Comparison of ENCODE assay signal across 8 cellular contexts in genomic region chr19:35044317-35045117, GRCh38. TPM values are rescaled to one million over a fixed set of nuclear protein-coding genes. Genes with fewer than 3 reads are reported as not detected.
DNase-seq lines count a peak whose midpoint lies in the region; ATAC-seq and TF ChIP-seq lines count a peak whose summit lies in the region.

No MANE protein-coding gene starts in this region.

- H3K4me1 ChIP-seq in A673 (ENCODE audit: insufficient read depth, low read length, poor library complexity, severe bottlenecking) (no peaks in the 10 kb centered on the region), parathyroid adenoma (peaks cover 18% of the 10 kb centered on the region)

- H3K27ac ChIP-seq in A673 (ENCODE audit: low read depth, low read length, poor library complexity, severe bottlenecking) = no peak overlapping the region
- H3K27ac ChIP-seq in parathyroid adenoma = no peak overlapping the region

- no peak overlapping the region for H3K9ac ChIP-seq in parathyroid adenoma

- BruUV-seq in A673 (replicated peaks; lab: Mats Ljungman, UMichigan) = no TSS peak

- H2AFZ ChIP-seq in parathyroid adenoma = no peak overlapping the region

- H3K36me3 ChIP-seq in A673 (ENCODE audit: insufficient read depth, low read length, poor library complexity, severe bottlenecking) (no peaks in the 10 kb centered on the region), parathyroid adenoma (ENCODE audit: control insufficient read depth, insufficient read depth, low read length) (no peaks in the 10 kb centered on the region)

- POLR2A ChIA-PET in A673 (lab: Charles Lee; ENCODE audit: low non-redundant PET) = no interaction called here

- no peak overlapping the region for H3K4me3 ChIP-seq in A673 (ENCODE audit: low read depth, low read length, poor library complexity, severe bottlenecking)
- H3K4me3 ChIP-seq in fibroblast of villous mesenchyme (ENCODE audit: low read depth, low read length) = no peak overlapping the region
- H3K4me3 ChIP-seq in parathyroid adenoma (ENCODE audit: low read depth, low read length) = no peak overlapping the region

- no peak overlapping the region for H3K4me2 ChIP-seq in parathyroid adenoma (ENCODE audit: low read length)

- DNase-seq in A673 (ENCODE audit: low spot score) (peak; percentile 65), NCI-H82 treated with DMSO at 0.1 percent for 48 hours (lab: John Stamatoyannopoulos, UW; ENCODE audit: unreplicated experiment) (peak; percentile 27), activated T-helper 1 cell treated with Interleukin-2 at 50 U/mL for 16 hours (ENCODE audit: low read depth) (peak; percentile 42), fibroblast of villous mesenchyme (ENCODE audit: low read depth) (peak; percentile 37), HPDE6-E6E7 (ENCODE audit: extremely low spot score) (no peak)

- no peaks in the 10 kb centered on the region for H3K9me3 ChIP-seq in A673 (ENCODE audit: low read depth, low read length, poor library complexity, severe bottlenecking)
- H3K9me3 ChIP-seq in parathyroid adenoma (ENCODE audit: control insufficient read depth, low read length) = no peaks in the 10 kb centered on the region

- no peaks in the 10 kb centered on the region for H3K27me3 ChIP-seq in A673 (replicated peaks; ENCODE audit: insufficient read depth, low read depth, low read length, poor library complexity)
- H3K27me3 ChIP-seq in parathyroid adenoma (ENCODE audit: control insufficient read depth, insufficient read depth, low read length) = no peaks in the 10 kb centered on the region

- intact Hi-C loops in A673 (cut with micrococcal nuclease; ENCODE audit: unreplicated experiment) = no loop called here

- CTCF ChIA-PET in A673 (lab: Charles Lee) = interaction anchor here (0.6 to 1.2 kb wide), 5 partner anchors 14 to 1140 kb away, joined by 3 to 5 read pairs (median 3); no protein-coding TSS in a partner anchor

- no peak for ATAC-seq in GM19452 (IDR thresholded peaks at IDR 0.05; ENCODE audit: unreplicated experiment)

- TF ChIP-seq CTCF in A673 (conservative IDR thresholded peaks at IDR 0.05; ENCODE audit: low read depth, low read length) (peak; percentile 98), GM12873 (IDR thresholded peaks at IDR 0.05; ENCODE audit: insufficient read depth, low read depth, low read length, missing control alignments) (peak; percentile 98), fibroblast of villous mesenchyme (IDR thresholded peaks at IDR 0.05; ENCODE audit: insufficient read depth, low read depth, low read length) (peak; percentile 97), parathyroid adenoma (IDR thresholded peaks at IDR 0.05) (peak; percentile 98)

- H3K79me2 ChIP-seq in parathyroid adenoma = peaks cover 2% of the 10 kb centered on the region

RNA-seq across cellular contexts. Expression of gene HPN, which starts 3.0 kb away (rescaled TPM):
- not detected in 2 replicates for total RNA-seq in A673 (2021)
- not detected in 2 replicates for total RNA-seq in fibroblast of villous mesenchyme

RNA-seq across cellular contexts. Expression of gene SCN1B, which starts 14.2 kb away (rescaled TPM):
- 2.0 and 2.3 TPM in 2 replicates for total RNA-seq in A673 (2021)
- total RNA-seq in fibroblast of villous mesenchyme = 2.6 and 3.2 TPM in 2 replicates

RNA-seq across cellular contexts. Expression of gene GRAMD1A, which starts 44.4 kb away (rescaled TPM):
- 87.3 and 101 TPM in 2 replicates for total RNA-seq in A673 (2021)
- total RNA-seq in fibroblast of villous mesenchyme = 23.3 and 26.7 TPM in 2 replicates
